8 cellular contexts compared by ENCODE assay signal in genomic region chrX:51891821-51892551, GRCh38. TPM values are rescaled to one million over a fixed set of nuclear protein-coding genes. Genes with fewer than 3 reads are reported as not detected.
DNase-seq lines count a peak whose midpoint lies in the region; ATAC-seq and TF ChIP-seq lines count a peak whose summit lies in the region.

No MANE protein-coding gene starts in this region.

- intact Hi-C loops in activated CD4-positive, alpha-beta T cell treated with anti-CD3 and anti-CD28 coated beads for 36 hours (cut with DNase I, micrococcal nuclease) = loop anchor here in 1 of 2 experiments (1.0 to 10.0 kb wide), 4 partner anchors 89 to 1105 kb away; partner anchors contain the start of genes GSPT2 and NUDT11

- H3K36me3 ChIP-seq in endodermal cell (ENCODE audit: control insufficient read depth, insufficient read depth, low read length) = peaks cover 18% of the 10 kb centered on the region
- H3K36me3 ChIP-seq in osteoblast (ENCODE audit: insufficient read depth, low read length) = peaks cover 19% of the 10 kb centered on the region

- H2AFZ ChIP-seq in osteoblast (ENCODE audit: low read length) = no peak overlapping the region

- H3K4me2 ChIP-seq in osteoblast (ENCODE audit: insufficient read depth, low read length) = peak overlapping the region; percentile 77

- peak; percentile 5 for DNase-seq in activated CD4-positive, alpha-beta T cell treated with anti-CD3 and anti-CD28 coated beads for 36 hours
- no peak for DNase-seq in activated CD4-positive, alpha-beta T cell treated with anti-CD3 and anti-CD28 coated beads for 48 hours
- peak; percentile 41 for DNase-seq in NCI-H510A treated with DMSO at 0.1 percent for 48 hours (lab: John Stamatoyannopoulos, UW)
- peak; percentile 42 for DNase-seq in endodermal cell
- DNase-seq in osteoblast (ENCODE audit: insufficient read length, low spot score, missing footprints) = peak; percentile 11
- no peak for DNase-seq in NK-92 treated with Interleukin-12 subunit alpha and Interleukin-12 subunit beta, amount 100 ng/mL, for 24 hours (lab: John Stamatoyannopoulos, UW)
- DNase-seq in WTC11 (ENCODE audit: low spot score) = no peak

- peak overlapping the region; percentile 78 for H3K27ac Mint-ChIP-seq in activated CD4-positive, alpha-beta T cell treated with anti-CD3 and anti-CD28 coated beads for 36 hours
- no peak overlapping the region for H3K27ac Mint-ChIP-seq in endodermal cell
- H3K27ac Mint-ChIP-seq in WTC11 = no peak overlapping the region

- H3K4me3 ChIP-seq in endodermal cell (ENCODE audit: low read length) = no peak overlapping the region
- no peak overlapping the region for H3K4me3 ChIP-seq in osteoblast (ENCODE audit: insufficient read depth, low read length)

- H3K36me3 Mint-ChIP-seq in activated CD4-positive, alpha-beta T cell treated with anti-CD3 and anti-CD28 coated beads for 36 hours (ENCODE audit: low read depth) = no peaks in the 10 kb centered on the region
- peaks cover 16% of the 10 kb centered on the region for H3K36me3 Mint-ChIP-seq in endodermal cell (ENCODE audit: low read depth)
- peaks cover 11% of the 10 kb centered on the region for H3K36me3 Mint-ChIP-seq in WTC11

- no peaks in the 10 kb centered on the region for H3K4me1 ChIP-seq in endodermal cell (ENCODE audit: control insufficient read depth, insufficient read depth, low read length)
- H3K4me1 ChIP-seq in osteoblast (ENCODE audit: insufficient read depth, low read length) = peaks cover 24% of the 10 kb centered on the region

- H3K27ac ChIP-seq in endodermal cell (ENCODE audit: low read depth, low read length) (peak overlapping the region; percentile 87), osteoblast (ENCODE audit: low read depth, low read length) (peak overlapping the region; percentile 68)

- H3K9me3 ChIP-seq in endodermal cell (ENCODE audit: control insufficient read depth, low read length) (no peaks in the 10 kb centered on the region), osteoblast (ENCODE audit: low read depth, low read length) (no peaks in the 10 kb centered on the region)

- 40 to 89% methylated on average over 1 to 6 of the region's 6 CpGs for WGBS in endodermal cell (ENCODE audit: insufficient coverage in 1 of 2, insufficient read length in 1 of 2), 2 experiments

- H3K27me3 Mint-ChIP-seq in activated CD4-positive, alpha-beta T cell treated with anti-CD3 and anti-CD28 coated beads for 36 hours = no peaks in the 10 kb centered on the region
- no peaks in the 10 kb centered on the region for H3K27me3 Mint-ChIP-seq in endodermal cell (ENCODE audit: insufficient read depth)
- H3K27me3 Mint-ChIP-seq in WTC11 (ENCODE audit: low read depth) = no peaks in the 10 kb centered on the region

- no peaks in the 10 kb centered on the region for H3K9me3 Mint-ChIP-seq in activated CD4-positive, alpha-beta T cell treated with anti-CD3 and anti-CD28 coated beads for 36 hours (ENCODE audit: low read depth)
- H3K9me3 Mint-ChIP-seq in endodermal cell (peaks cover 45% of the 10 kb centered on the region), WTC11 (no peaks in the 10 kb centered on the region)

- no peak overlapping the region for H3K4me3 Mint-ChIP-seq in activated CD4-positive, alpha-beta T cell treated with anti-CD3 and anti-CD28 coated beads for 36 hours
- no peak overlapping the region for H3K4me3 Mint-ChIP-seq in endodermal cell
- no peak overlapping the region for H3K4me3 Mint-ChIP-seq in WTC11

- H3K27me3 ChIP-seq in endodermal cell (ENCODE audit: control insufficient read depth, insufficient read depth, low read length, poor library complexity, severe bottlenecking) (no peaks in the 10 kb centered on the region), osteoblast (ENCODE audit: insufficient read depth, low read length) (no peaks in the 10 kb centered on the region)

- peaks cover 34% of the 10 kb centered on the region for H3K79me2 ChIP-seq in osteoblast (ENCODE audit: insufficient read depth, low read length)

- no peak overlapping the region for H3K9ac ChIP-seq in endodermal cell (ENCODE audit: extremely low read depth, low read length, poor library complexity, severe bottlenecking)

- CTCF ChIA-PET in activated CD4-positive, alpha-beta T cell treated with anti-CD3 and anti-CD28 coated beads for 36 hours (lab: Charles Lee) = no interaction called here
- CTCF ChIA-PET in WTC11 (lab: Charles Lee) = interaction anchor here (1.7 kb wide), 1 partner anchor 250 kb away, joined by 10 read pairs; no protein-coding TSS in a partner anchor

- TF ChIP-seq CTCF in endodermal cell (conservative IDR thresholded peaks at IDR 0.05) = no peak
- no peak for TF ChIP-seq CTCF in osteoblast (IDR thresholded peaks at IDR 0.05; ENCODE audit: extremely low read depth, low read depth, low read length)
- no peak for TF ChIP-seq CTCF in WTC11 (IDR thresholded peaks at IDR 0.05)

- peaks cover 23% of the 10 kb centered on the region for H4K20me1 ChIP-seq in osteoblast (ENCODE audit: insufficient read depth, low read length)

- POLR2A ChIA-PET in activated CD4-positive, alpha-beta T cell treated with anti-CD3 and anti-CD28 coated beads for 36 hours (lab: Charles Lee) = no interaction called here
- POLR2A ChIA-PET in WTC11 (lab: Charles Lee) = no interaction called here

- H3K4me1 Mint-ChIP-seq in activated CD4-positive, alpha-beta T cell treated with anti-CD3 and anti-CD28 coated beads for 36 hours = peaks cover 19% of the 10 kb centered on the region
- H3K4me1 Mint-ChIP-seq in endodermal cell (peaks cover 5% of the 10 kb centered on the region), WTC11 (peaks cover 11% of the 10 kb centered on the region)

- ATAC-seq in activated CD4-positive, alpha-beta T cell treated with anti-CD3 and anti-CD28 coated beads for 36 hours = no peak
- ATAC-seq in HG03439 (IDR thresholded peaks at IDR 0.05; ENCODE audit: unreplicated experiment) = no peak
- ATAC-seq in WTC11 = no peak

TF ChIP-seq in WTC11, 78 proteins besides CTCF, POLR2A, EP300 and RAD21:
- TF ChIP-seq RORB (CRISPR knock-in tag; IDR thresholded peaks at IDR 0.05) (no peak), ZNF317 (CRISPR knock-in tag; IDR thresholded peaks at IDR 0.05; ENCODE audit: borderline replicate concordance, low read depth) (no peak), NFYB (CRISPR knock-in tag; conservative IDR thresholded peaks at IDR 0.05; ENCODE audit: low read depth) (no peak), SP1 (CRISPR knock-in tag; conservative IDR thresholded peaks at IDR 0.05) (no peak), SMAD3 (CRISPR knock-in tag; IDR thresholded peaks at IDR 0.05; ENCODE audit: borderline replicate concordance) (no peak), FOXJ3 (CRISPR knock-in tag; IDR thresholded peaks at IDR 0.05; ENCODE audit: borderline replicate concordance) (no peak)

RNA-seq across cellular contexts. Expression of gene MAGED1, which starts 1.4 kb away (rescaled TPM):
- 10 to 100 TPM; 46.8 to 55.4 TPM for total RNA-seq in activated CD4-positive, alpha-beta T cell treated with anti-CD3 and anti-CD28 coated beads for 36 hours
- total RNA-seq in endodermal cell (100 to 1,000 TPM; 344 to 419 TPM), osteoblast (257 and 258 TPM in 2 replicates), WTC11 (2021) (125 to 135 TPM (median 130 TPM) in 3 replicates)
- polyA plus RNA-seq in endodermal cell (2013, experiment 1 of 2) = 371 TPM
- 352 TPM for polyA plus RNA-seq in endodermal cell (2013, experiment 2 of 2)

Comparison
In these comparisons a context has a peak if more than half of its experiments do, and no peak if none do; other contexts are left out.
1. DNase-seq: peak in activated CD4-positive, alpha-beta T cell treated with anti-CD3 and anti-CD28 coated beads for 36 hours (single experiment), NCI-H510A treated with DMSO at 0.1 percent for 48 hours (single experiment), endodermal cell (single experiment) and osteoblast (single experiment); none in activated CD4-positive, alpha-beta T cell treated with anti-CD3 and anti-CD28 coated beads for 48 hours (single experiment), NK-92 treated with Interleukin-12 subunit alpha and Interleukin-12 subunit beta, amount 100 ng/mL, for 24 hours (single experiment) and WTC11 (single experiment).